1 cellular context compared by ENCODE assay signal in genomic region chr4:115596265-115597001, GRCh38.
TF ChIP-seq lines count a peak whose summit lies in the region.

No MANE protein-coding gene starts in this region.

TF ChIP-seq in GM23338, 12 proteins besides CTCF, POLR2A, EP300 and RAD21 (continued from another document):
- TF ChIP-seq, protein P1, sequence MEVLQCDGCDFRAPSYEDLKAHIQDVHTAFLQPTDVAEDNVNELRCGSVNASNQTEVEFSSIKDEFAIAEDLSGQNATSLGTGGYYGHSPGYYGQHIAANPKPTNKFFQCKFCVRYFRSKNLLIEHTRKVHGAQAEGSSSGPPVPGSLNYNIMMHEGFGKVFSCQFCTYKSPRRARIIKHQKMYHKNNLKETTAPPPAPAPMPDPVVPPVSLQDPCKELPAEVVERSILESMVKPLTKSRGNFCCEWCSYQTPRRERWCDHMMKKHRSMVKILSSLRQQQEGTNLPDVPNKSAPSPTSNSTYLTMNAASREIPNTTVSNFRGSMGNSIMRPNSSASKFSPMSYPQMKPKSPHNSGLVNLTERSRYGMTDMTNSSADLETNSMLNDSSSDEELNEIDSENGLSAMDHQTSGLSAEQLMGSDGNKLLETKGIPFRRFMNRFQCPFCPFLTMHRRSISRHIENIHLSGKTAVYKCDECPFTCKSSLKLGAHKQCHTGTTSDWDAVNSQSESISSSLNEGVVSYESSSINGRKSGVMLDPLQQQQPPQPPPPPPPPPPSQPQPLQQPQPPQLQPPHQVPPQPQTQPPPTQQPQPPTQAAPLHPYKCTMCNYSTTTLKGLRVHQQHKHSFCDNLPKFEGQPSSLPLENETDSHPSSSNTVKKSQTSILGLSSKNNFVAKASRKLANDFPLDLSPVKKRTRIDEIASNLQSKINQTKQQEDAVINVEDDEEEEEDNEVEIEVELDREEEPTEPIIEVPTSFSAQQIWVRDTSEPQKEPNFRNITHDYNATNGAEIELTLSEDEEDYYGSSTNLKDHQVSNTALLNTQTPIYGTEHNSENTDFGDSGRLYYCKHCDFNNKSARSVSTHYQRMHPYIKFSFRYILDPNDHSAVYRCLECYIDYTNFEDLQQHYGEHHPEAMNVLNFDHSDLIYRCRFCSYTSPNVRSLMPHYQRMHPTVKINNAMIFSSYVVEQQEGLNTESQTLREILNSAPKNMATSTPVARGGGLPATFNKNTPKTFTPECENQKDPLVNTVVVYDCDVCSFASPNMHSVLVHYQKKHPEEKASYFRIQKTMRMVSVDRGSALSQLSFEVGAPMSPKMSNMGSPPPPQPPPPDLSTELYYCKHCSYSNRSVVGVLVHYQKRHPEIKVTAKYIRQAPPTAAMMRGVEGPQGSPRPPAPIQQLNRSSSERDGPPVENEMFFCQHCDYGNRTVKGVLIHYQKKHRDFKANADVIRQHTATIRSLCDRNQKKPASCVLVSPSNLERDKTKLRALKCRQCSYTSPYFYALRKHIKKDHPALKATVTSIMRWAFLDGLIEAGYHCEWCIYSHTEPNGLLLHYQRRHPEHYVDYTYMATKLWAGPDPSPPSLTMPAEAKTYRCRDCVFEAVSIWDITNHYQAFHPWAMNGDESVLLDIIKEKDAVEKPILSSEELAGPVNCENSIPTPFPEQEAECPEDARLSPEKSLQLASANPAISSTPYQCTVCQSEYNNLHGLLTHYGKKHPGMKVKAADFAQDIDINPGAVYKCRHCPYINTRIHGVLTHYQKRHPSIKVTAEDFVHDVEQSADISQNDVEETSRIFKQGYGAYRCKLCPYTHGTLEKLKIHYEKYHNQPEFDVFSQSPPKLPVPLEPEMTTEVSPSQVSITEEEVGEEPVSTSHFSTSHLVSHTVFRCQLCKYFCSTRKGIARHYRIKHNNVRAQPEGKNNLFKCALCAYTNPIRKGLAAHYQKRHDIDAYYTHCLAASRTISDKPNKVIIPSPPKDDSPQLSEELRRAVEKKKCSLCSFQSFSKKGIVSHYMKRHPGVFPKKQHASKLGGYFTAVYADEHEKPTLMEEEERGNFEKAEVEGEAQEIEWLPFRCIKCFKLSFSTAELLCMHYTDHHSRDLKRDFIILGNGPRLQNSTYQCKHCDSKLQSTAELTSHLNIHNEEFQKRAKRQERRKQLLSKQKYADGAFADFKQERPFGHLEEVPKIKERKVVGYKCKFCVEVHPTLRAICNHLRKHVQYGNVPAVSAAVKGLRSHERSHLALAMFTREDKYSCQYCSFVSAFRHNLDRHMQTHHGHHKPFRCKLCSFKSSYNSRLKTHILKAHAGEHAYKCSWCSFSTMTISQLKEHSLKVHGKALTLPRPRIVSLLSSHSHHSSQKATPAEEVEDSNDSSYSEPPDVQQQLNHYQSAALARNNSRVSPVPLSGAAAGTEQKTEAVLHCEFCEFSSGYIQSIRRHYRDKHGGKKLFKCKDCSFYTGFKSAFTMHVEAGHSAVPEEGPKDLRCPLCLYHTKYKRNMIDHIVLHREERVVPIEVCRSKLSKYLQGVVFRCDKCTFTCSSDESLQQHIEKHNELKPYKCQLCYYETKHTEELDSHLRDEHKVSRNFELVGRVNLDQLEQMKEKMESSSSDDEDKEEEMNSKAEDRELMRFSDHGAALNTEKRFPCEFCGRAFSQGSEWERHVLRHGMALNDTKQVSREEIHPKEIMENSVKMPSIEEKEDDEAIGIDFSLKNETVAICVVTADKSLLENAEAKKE (CRISPR knock-in tag; IDR thresholded peaks at IDR 0.05), result peak; percentile 99
